In genomic region chr17:42562845-42563509, GRCh38 we compare ENCODE assay signal across 8 cellular contexts. TPM values are rescaled to one million over a fixed set of nuclear protein-coding genes. Genes with fewer than 3 reads are reported as not detected.
DNase-seq lines count a peak whose midpoint lies in the region; ATAC-seq and TF ChIP-seq lines count a peak whose summit lies in the region.

No MANE protein-coding gene starts in this region.

- H3K9me3 ChIP-seq in BLaER1 treated with 17β-estradiol and CSF1 and Interleukin-3, amounts not matched to agents 10 nM and 100 nM (replicated peaks in 1 of 11): no peaks in the 10 kb centered on the region

- H3K4me3 Mint-ChIP-seq in naive thymus-derived CD8-positive, alpha-beta T cell: peak overlapping the region; percentile 86 to 94 (median 90)

- peaks cover 21 to 49% (median 46%) of the 10 kb centered on the region in 4 donors for H3K4me1 Mint-ChIP-seq in naive thymus-derived CD8-positive, alpha-beta T cell

- H4K20me1 ChIP-seq in BLaER1 treated with 17β-estradiol and CSF1 and Interleukin-3, amounts not matched to agents 10 nM and 100 nM: no peaks in the 10 kb centered on the region; a peak in 1 of 22 replicates

- H3K36me3 Mint-ChIP-seq in naive thymus-derived CD8-positive, alpha-beta T cell: peaks cover 0 to 9% (median 4%) of the 10 kb centered on the region in 3 donors

- CTCF ChIA-PET in HEK293T (lab: Yijun Ruan, JAX): no interaction called here

- H3K27ac ChIP-seq in BLaER1 treated with 17β-estradiol and CSF1 and Interleukin-3, amounts not matched to agents 10 nM and 100 nM: peak overlapping the region; percentile 84 to 95 (median 90)
- H3K27ac ChIP-seq in coronary artery: peak overlapping the region; percentile 53 to 93

- ATAC-seq in naive thymus-derived CD8-positive, alpha-beta T cell: no peak

- H3K4me2 ChIP-seq in BLaER1 treated with 17β-estradiol and CSF1 and Interleukin-3, amounts not matched to agents 10 nM and 100 nM: peak overlapping the region; percentile 94 to 100 (median 99)

- DNase-seq in LNCaP clone FGC (ENCODE audit: low read depth) (no peak), coronary artery (ENCODE audit: low spot score) (no peak), islet precursor cell (no peak), occipital lobe (lab: John Stamatoyannopoulos, UW) (no peak), HEK293T (ENCODE audit: extremely low spot score) (no peak), NCI-H2107 (lab: John Stamatoyannopoulos, UW) (no peak)
- no peak for DNase-seq in naive thymus-derived CD8-positive, alpha-beta T cell

- H3K27me3 Mint-ChIP-seq in naive thymus-derived CD8-positive, alpha-beta T cell: no peaks in the 10 kb centered on the region

- H3K27ac Mint-ChIP-seq in naive thymus-derived CD8-positive, alpha-beta T cell: peak overlapping the region; percentile 90 to 96 (median 93)

- H3K4me3 ChIP-seq in BLaER1 treated with 17β-estradiol and CSF1 and Interleukin-3, amounts not matched to agents 10 nM and 100 nM: peak overlapping the region; percentile 80 to 97 (median 92)
- peak overlapping the region; percentile 83 for H3K4me3 ChIP-seq in LNCaP clone FGC (ENCODE audit: low read depth, low read length)
- peak overlapping the region; percentile 80 for H3K4me3 ChIP-seq in coronary artery

- no peaks in the 10 kb centered on the region for H3K9me3 Mint-ChIP-seq in naive thymus-derived CD8-positive, alpha-beta T cell

- no peaks in the 10 kb centered on the region for H3K27me3 ChIP-seq in BLaER1 treated with 17β-estradiol and CSF1 and Interleukin-3, amounts not matched to agents 10 nM and 100 nM

- POLR2A ChIA-PET in naive thymus-derived CD8-positive, alpha-beta T cell (lab: Charles Lee): interaction anchor here (1.0 to 1.8 kb wide), 2 partner anchors 9 to 16 kb away, joined by 4 to 5 read pairs; no protein-coding TSS in a partner anchor
- POLR2A ChIA-PET in HEK293T (lab: Yijun Ruan, JAX): interaction anchor here (4.6 kb wide), 1 partner anchor 9 kb away, joined by 30 read pairs; no protein-coding TSS in a partner anchor

- peaks cover 29 to 37% (median 34%) of the 10 kb centered on the region in 11 experiments for H3K36me3 ChIP-seq in BLaER1 treated with 17β-estradiol and CSF1 and Interleukin-3, amounts not matched to agents 10 nM and 100 nM

- H3K9ac ChIP-seq in BLaER1 treated with 17β-estradiol and CSF1 and Interleukin-3, amounts not matched to agents 10 nM and 100 nM: peak overlapping the region; percentile 90 to 98 (median 95)

- TF ChIP-seq CTCF in LNCaP clone FGC (IDR thresholded peaks at IDR 0.05; ENCODE audit: control insufficient read depth, extremely low read depth, insufficient read depth) (no peak), coronary artery (IDR thresholded peaks at IDR 0.05) (no peak)

- H3K4me1 ChIP-seq in BLaER1 treated with 17β-estradiol and CSF1 and Interleukin-3, amounts not matched to agents 10 nM and 100 nM: peaks cover 32 to 52% (median 49%) of the 10 kb centered on the region in 10 experiments

TF ChIP-seq in HEK293T, 16 proteins besides CTCF, POLR2A, EP300 and RAD21:
- TF ChIP-seq SUZ12 (IDR thresholded peaks at IDR 0.05): no peak
- TF ChIP-seq ZNF384 (IDR thresholded peaks at IDR 0.05): no peak
- no peak for TF ChIP-seq SP1 (IDR thresholded peaks at IDR 0.05)
- no peak for TF ChIP-seq NFRKB (IDR thresholded peaks at IDR 0.05)
- TF ChIP-seq LEF1 (IDR thresholded peaks at IDR 0.05; ENCODE audit: borderline replicate concordance): no peak
- TF ChIP-seq L3MBTL2 (conservative IDR thresholded peaks at IDR 0.05): no peak; the same call in 1 of the 2 replicates
- no peak for TF ChIP-seq CTBP1 (IDR thresholded peaks at IDR 0.05; ENCODE audit: borderline replicate concordance)
- TF ChIP-seq HDGF (IDR thresholded peaks at IDR 0.05; ENCODE audit: borderline replicate concordance): no peak
- TF ChIP-seq ARNT (IDR thresholded peaks at IDR 0.05): no peak
- TF ChIP-seq ELF4 (IDR thresholded peaks at IDR 0.05): no peak
- no peak for TF ChIP-seq FOXA1 (IDR thresholded peaks at IDR 0.05)
- TF ChIP-seq TARDBP (IDR thresholded peaks at IDR 0.05): no peak
- no peak for TF ChIP-seq BHLHE40 (IDR thresholded peaks at IDR 0.05; ENCODE audit: borderline replicate concordance)
- TF ChIP-seq FOXM1 (IDR thresholded peaks at IDR 0.05; ENCODE audit: borderline replicate concordance): no peak

RNA-seq across cellular contexts. Expression of gene COASY, which starts 1.0 kb away (rescaled TPM):
- total RNA-seq in naive thymus-derived CD8-positive, alpha-beta T cell: 10 to 100 TPM; 67.0 to 72.3 TPM
- 10 to 100 TPM; 48.3 to 67.9 (median 65.5) TPM for polyA plus RNA-seq in naive thymus-derived CD8-positive, alpha-beta T cell
- 3.6 TPM for total RNA-seq in occipital lobe

RNA-seq across cellular contexts. Expression of gene MLX, which starts 3.9 kb away (rescaled TPM):
- total RNA-seq in naive thymus-derived CD8-positive, alpha-beta T cell: 10 to 100 TPM; 58.2 to 67.8 TPM
- polyA plus RNA-seq in naive thymus-derived CD8-positive, alpha-beta T cell: 10 to 100 TPM; 24.6 to 47.1 (median 25.0) TPM
- 25.1 TPM for total RNA-seq in occipital lobe

RNA-seq across cellular contexts. Expression of gene HSD17B1, which starts 10.3 kb away (rescaled TPM):
- total RNA-seq in naive thymus-derived CD8-positive, alpha-beta T cell: 1 to 10 TPM; 1.4 to 2.1 TPM
- under 1 TPM; 0.18 to 0.98 (median 0.24) TPM for polyA plus RNA-seq in naive thymus-derived CD8-positive, alpha-beta T cell
- 0.62 TPM for total RNA-seq in occipital lobe

RNA-seq across cellular contexts. Expression of gene PSMC3IP, which starts 14.6 kb away (rescaled TPM):
- 1 to 10 TPM; 3.3 to 4.6 TPM for total RNA-seq in naive thymus-derived CD8-positive, alpha-beta T cell
- polyA plus RNA-seq in naive thymus-derived CD8-positive, alpha-beta T cell: 1 to 10 TPM in 1 of 3 donors, under 1 TPM in 2; 0.69 to 1.1 (median 0.71) TPM
- 6.6 TPM for total RNA-seq in occipital lobe

RNA-seq across cellular contexts. Expression of gene NAGLU, which starts 26.9 kb away (rescaled TPM):
- total RNA-seq in naive thymus-derived CD8-positive, alpha-beta T cell: 10 to 100 TPM; 26.4 to 28.5 TPM
- polyA plus RNA-seq in naive thymus-derived CD8-positive, alpha-beta T cell: 10 to 100 TPM in 2 of 3 donors, 1 to 10 TPM in 1; 8.0 to 16.2 (median 13.4) TPM
- total RNA-seq in occipital lobe: 8.6 TPM

Comparison
In these comparisons a context has a peak if more than half of its experiments do, and no peak if none do; other contexts are left out.
1. RNA of gene COASY, which starts 1.0 kb away (total RNA-seq): 67.0 to 72.3 TPM in naive thymus-derived CD8-positive, alpha-beta T cell; 3.6 TPM in occipital lobe (single experiment); every median in the first group is over 10 times any median in the second.
2. Peak in every context shown above with its lines, with median percentiles within 50 percentile points of each other: H3K4me3 ChIP-seq.